24 cellular contexts compared by ENCODE assay signal in the genomic region with DNA sequence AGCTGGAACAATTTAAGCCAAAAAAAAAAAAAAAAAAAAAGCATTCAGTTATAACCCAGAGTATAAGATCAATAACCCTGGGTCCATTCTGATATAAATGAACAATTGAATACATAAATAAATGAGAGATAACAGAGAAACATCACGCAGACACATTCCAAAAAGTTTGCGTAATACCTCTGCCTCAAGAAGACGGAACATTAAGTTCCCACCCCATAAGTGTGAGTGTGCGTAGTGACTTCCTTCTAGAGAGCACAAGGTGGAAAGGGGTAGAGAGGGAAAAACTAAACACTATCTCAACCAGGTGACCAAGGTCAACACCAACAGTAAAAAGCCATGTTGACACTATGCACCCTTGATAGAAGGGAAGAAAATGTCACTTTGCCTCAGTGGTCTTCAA.
A peak's percentile ranks its signal among the peaks of the same experiment; 100 is the strongest.
DNase-seq lines count a peak whose midpoint lies in the region; ATAC-seq, FAIRE-seq and TF ChIP-seq lines count a peak whose summit lies in the region.
"Had no signal": no experiment of that assay in that cellular context is flagged by ENCODE, and none has a peak within 500 bp of the region (broad histone marks: within the 10 kb centered on the region; RNA-seq: fewer than 3 reads in every experiment).

No MANE protein-coding gene starts in this region.

- no peaks in the 10 kb centered on the region for H3K79me2 ChIP-seq in HepG2 (ENCODE audit: insufficient read depth, low read length)

- H3K36me3 ChIP-seq in HepG2 (replicated peaks in 1 of 2; ENCODE audit: control insufficient read depth in 1 of 2, insufficient read depth in 2 of 2, low read length in 2 of 2) (no peaks in the 10 kb centered on the region), right lobe of liver (no peaks in the 10 kb centered on the region), mesenchymal stem cell (ENCODE audit: control insufficient read depth in 1 of 2, insufficient read depth in 2 of 2, low read depth in 1 of 2, low read length in 2 of 2) (no peaks in the 10 kb centered on the region)

- H2BK120ac ChIP-seq in mesenchymal stem cell (ENCODE audit: low read depth, low read length): no peak overlapping the region

- H4K91ac ChIP-seq in mesenchymal stem cell (ENCODE audit: low read length): no peak overlapping the region

- H3K27ac ChIP-seq in HepG2 (ENCODE audit: extremely low read length, insufficient read depth, low read length) (no peak overlapping the region), right lobe of liver (no peak overlapping the region), mesenchymal stem cell (ENCODE audit: low read length, poor library complexity, severe bottlenecking) (no peak overlapping the region)

- FAIRE-seq in HepG2 (lab: Jason Lieb, UNC): no peak
- FAIRE-seq: A204.1, G401.6 had no signal

- no peak overlapping the region for H3K18ac ChIP-seq in mesenchymal stem cell (ENCODE audit: low read depth in 1 of 2, low read length in 2 of 2)

- no peak overlapping the region for H3K23ac ChIP-seq in mesenchymal stem cell (ENCODE audit: low read length in 2 of 2)

- H3K79me1 ChIP-seq in mesenchymal stem cell (replicated peaks; ENCODE audit: low read length, poor library complexity, severe bottlenecking): no peaks in the 10 kb centered on the region

- H3K4me1 ChIP-seq in HepG2 (ENCODE audit: insufficient read depth, low read length) (peaks cover 11% of the 10 kb centered on the region), right lobe of liver (peaks cover 0 to 11% (median 3%) of the 10 kb centered on the region in 4 donors), mesenchymal stem cell (ENCODE audit: control insufficient read depth, insufficient read depth, low read depth, low read length) (peaks cover 4% of the 10 kb centered on the region)

- no peak overlapping the region for H2AFZ ChIP-seq in HepG2 (ENCODE audit: low read length)
- peak overlapping the region; percentile 14 for H2AFZ ChIP-seq in mesenchymal stem cell (ENCODE audit: low read depth, low read length)
- H2AFZ ChIP-seq: GM23338 had no signal

- H2BK15ac ChIP-seq in mesenchymal stem cell (ENCODE audit: low read depth, poor library complexity, severe bottlenecking): no peak overlapping the region

- H3K9me3 ChIP-seq in HepG2 (ENCODE audit: low read length): no peaks in the 10 kb centered on the region
- H3K9me3 ChIP-seq in right lobe of liver: no peaks in the 10 kb centered on the region
- no peaks in the 10 kb centered on the region for H3K9me3 ChIP-seq in mesenchymal stem cell (ENCODE audit: control insufficient read depth, low read length)
- H3K9me3 ChIP-seq: Caco-2 had no signal

- peak overlapping the region in 1 of 2 experiments; percentile 61 for H3K4ac ChIP-seq in mesenchymal stem cell (ENCODE audit: low read depth in 1 of 2, low read length in 2 of 2)

- no peak overlapping the region for H2BK5ac ChIP-seq in mesenchymal stem cell (ENCODE audit: low read depth, low read length, poor library complexity, severe bottlenecking)

- WGBS in HepG2 (ENCODE audit: low lambda C conversion rate): 73% methylated on average over 4 of the region's 4 CpGs
- WGBS in right lobe of liver (ENCODE audit: insufficient coverage, low coverage, low lambda C conversion rate, missing lambda C conversion rate): 70% methylated on average over 4 of the region's 4 CpGs
- 73% methylated on average over 2 of the region's 4 CpGs for WGBS in mesenchymal stem cell

- TF ChIP-seq POLR2A in HepG2 (IDR thresholded peaks at IDR 0.05; ENCODE audit: insufficient read depth in 1 of 2, low read depth in 2 of 2, low read length in 2 of 2): no peak
- TF ChIP-seq POLR2A in right lobe of liver (IDR thresholded peaks at IDR 0.05): no peak

- CTCF ChIA-PET in HepG2 (lab: Yijun Ruan, JAX; ENCODE audit: low intra/inter-chr PET ratio, low total read pairs): no interaction called here

- no peak overlapping the region for H3K4me3 ChIP-seq in HepG2 (replicated peaks in 1 of 3; ENCODE audit: insufficient read depth in 1 of 3, low read depth in 2 of 3, low read length in 3 of 3)
- H3K4me3 ChIP-seq in right lobe of liver: no peak overlapping the region
- no peak overlapping the region for H3K4me3 ChIP-seq in choroid plexus epithelial cell (ENCODE audit: low read depth, low read length)
- H3K4me3 ChIP-seq in mesenchymal stem cell (ENCODE audit: insufficient read depth in 1 of 2, low read depth in 1 of 2, low read length in 2 of 2): no peak overlapping the region
- H3K4me3 ChIP-seq: GM23338 had no signal

- no peak overlapping the region for H2AK5ac ChIP-seq in mesenchymal stem cell (ENCODE audit: low read length, severe bottlenecking)

- H2BK12ac ChIP-seq in mesenchymal stem cell (ENCODE audit: low read length in 2 of 2): no peak overlapping the region

- no peaks in the 10 kb centered on the region for H4K20me1 ChIP-seq in HepG2 (ENCODE audit: insufficient read depth, low read length)

- BruUV-seq in HepG2 (replicated peaks; lab: Mats Ljungman, UMichigan): no TSS peak

- TF ChIP-seq RAD21 in HepG2 (CRISPR knock-in tag; IDR thresholded peaks at IDR 0.05): no peak

- no peak overlapping the region for H4K8ac ChIP-seq in mesenchymal stem cell (ENCODE audit: low read length)

- H3K27me3 ChIP-seq in HepG2 (ENCODE audit: control insufficient read depth in 1 of 2, insufficient read depth in 2 of 2, low read length in 2 of 2) (no peaks in the 10 kb centered on the region; a peak in 1 of 5 replicates), right lobe of liver (no peaks in the 10 kb centered on the region), mesenchymal stem cell (ENCODE audit: control insufficient read depth in 1 of 2, insufficient read depth in 1 of 2, low read length in 2 of 2) (no peaks in the 10 kb centered on the region)

- intact Hi-C loops in HepG2 (cut with micrococcal nuclease; ENCODE audit: unreplicated experiment) (no loop called here), right lobe of liver (cut with DNase I) (no loop called here)

- H3K9ac ChIP-seq in HepG2 (ENCODE audit: insufficient read depth, low read depth, low read length) (no peak overlapping the region), mesenchymal stem cell (ENCODE audit: low read length) (no peak overlapping the region)

- TF ChIP-seq CTCF in HepG2 (CRISPR knock-in tag; IDR thresholded peaks at IDR 0.05) (no peak), right lobe of liver (IDR thresholded peaks at IDR 0.05) (no peak), choroid plexus epithelial cell (conservative IDR thresholded peaks at IDR 0.05; ENCODE audit: low read depth, low read length) (no peak)

- TF ChIP-seq EP300 in HepG2 (IDR thresholded peaks at IDR 0.05; ENCODE audit: low read depth in 2 of 2, low read length in 2 of 2) (no peak), HepG2 (CRISPR knock-in tag; IDR thresholded peaks at IDR 0.05; ENCODE audit: borderline replicate concordance) (no peak)

- ATAC-seq in HepG2 (no peak), right lobe of liver (no peak), HG03521 (IDR thresholded peaks at IDR 0.05; ENCODE audit: unreplicated experiment) (no peak)
- no peak for ATAC-seq in activated CD4-positive, CD25-positive, alpha-beta regulatory T cell treated with anti-CD3 and anti-CD28 coated beads, Interleukin-2, amount 50 U/mL, for 24 hours
- ATAC-seq: GM23338 had no signal

- POLR2A ChIA-PET in HepG2 (lab: Yijun Ruan, JAX): no interaction called here

- in situ Hi-C loops in HepG2 (cut with HindIII; ENCODE audit: extremely low pct_ligation_motif_present, low pct_unique_long_range_greater_than_20kb): no loop called here

- no peak overlapping the region for H3K14ac ChIP-seq in mesenchymal stem cell (ENCODE audit: low read length in 2 of 2)

- H3K4me2 ChIP-seq in HepG2 (ENCODE audit: low read depth, low read length) (no peak overlapping the region), mesenchymal stem cell (ENCODE audit: low read length, poor library complexity, severe bottlenecking) (no peak overlapping the region)
- H3K4me2 ChIP-seq: GM23338 had no signal

- DNase-seq in HepG2 (ENCODE audit: low spot score): no peak
- DNase-seq in right lobe of liver: no peak
- DNase-seq in choroid plexus epithelial cell (ENCODE audit: low read depth): peak; percentile 81
- DNase-seq in mesenchymal stem cell: no peak
- DNase-seq in cerebellum (ENCODE audit: low spot score): no peak
- DNase-seq: C1 segment of cervical spinal cord; Caco-2; CD4-positive, alpha-beta memory T cell; H9; KG1; NCI-H1105 treated with DMSO at 0.1 percent for 48 hours; NCI-H146; NCI-H1930; NCI-H446 treated with DMSO at 0.1 percent for 48 hours; NCI-H526; NCI-H82; NK-92 treated with Interleukin-12 subunit alpha and Interleukin-12 subunit beta, amount 100 ng/mL, for 24 hours; Right ventricle myocardium superior; RPMI8226 had no signal

TF ChIP-seq in HepG2, 621 proteins besides CTCF, POLR2A, EP300 and RAD21:
- TF ChIP-seq CEBPB (IDR thresholded peaks at IDR 0.05; ENCODE audit: borderline replicate concordance, low read depth, low read length): 0 out of 2 replicates have a peak, but pooled peaks have one; percentile 11
- no peak for TF ChIP-seq ZNF335 (CRISPR knock-in tag; IDR thresholded peaks at IDR 0.05)
- no peak for TF ChIP-seq FOXK2 (IDR thresholded peaks at IDR 0.05)
- TF ChIP-seq KMT2B (CRISPR knock-in tag; IDR thresholded peaks at IDR 0.05): no peak
- TF ChIP-seq NONO (IDR thresholded peaks at IDR 0.05): no peak
- TF ChIP-seq NONO (CRISPR knock-in tag; conservative IDR thresholded peaks at IDR 0.05): no peak
- no peak for TF ChIP-seq RFX3 (CRISPR knock-in tag; IDR thresholded peaks at IDR 0.05)
- no peak for TF ChIP-seq BORCS8-MEF2B (CRISPR knock-in tag; IDR thresholded peaks at IDR 0.05)
- TF ChIP-seq, protein P1, sequence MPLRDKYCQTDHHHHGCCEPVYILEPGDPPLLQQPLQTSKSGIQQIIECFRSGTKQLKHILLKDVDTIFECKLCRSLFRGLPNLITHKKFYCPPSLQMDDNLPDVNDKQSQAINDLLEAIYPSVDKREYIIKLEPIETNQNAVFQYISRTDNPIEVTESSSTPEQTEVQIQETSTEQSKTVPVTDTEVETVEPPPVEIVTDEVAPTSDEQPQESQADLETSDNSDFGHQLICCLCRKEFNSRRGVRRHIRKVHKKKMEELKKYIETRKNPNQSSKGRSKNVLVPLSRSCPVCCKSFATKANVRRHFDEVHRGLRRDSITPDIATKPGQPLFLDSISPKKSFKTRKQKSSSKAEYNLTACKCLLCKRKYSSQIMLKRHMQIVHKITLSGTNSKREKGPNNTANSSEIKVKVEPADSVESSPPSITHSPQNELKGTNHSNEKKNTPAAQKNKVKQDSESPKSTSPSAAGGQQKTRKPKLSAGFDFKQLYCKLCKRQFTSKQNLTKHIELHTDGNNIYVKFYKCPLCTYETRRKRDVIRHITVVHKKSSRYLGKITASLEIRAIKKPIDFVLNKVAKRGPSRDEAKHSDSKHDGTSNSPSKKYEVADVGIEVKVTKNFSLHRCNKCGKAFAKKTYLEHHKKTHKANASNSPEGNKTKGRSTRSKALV (CRISPR knock-in tag; IDR thresholded peaks at IDR 0.05): no peak
